Comparison of ENCODE assay signal across 1 cellular context in the genomic region with DNA sequence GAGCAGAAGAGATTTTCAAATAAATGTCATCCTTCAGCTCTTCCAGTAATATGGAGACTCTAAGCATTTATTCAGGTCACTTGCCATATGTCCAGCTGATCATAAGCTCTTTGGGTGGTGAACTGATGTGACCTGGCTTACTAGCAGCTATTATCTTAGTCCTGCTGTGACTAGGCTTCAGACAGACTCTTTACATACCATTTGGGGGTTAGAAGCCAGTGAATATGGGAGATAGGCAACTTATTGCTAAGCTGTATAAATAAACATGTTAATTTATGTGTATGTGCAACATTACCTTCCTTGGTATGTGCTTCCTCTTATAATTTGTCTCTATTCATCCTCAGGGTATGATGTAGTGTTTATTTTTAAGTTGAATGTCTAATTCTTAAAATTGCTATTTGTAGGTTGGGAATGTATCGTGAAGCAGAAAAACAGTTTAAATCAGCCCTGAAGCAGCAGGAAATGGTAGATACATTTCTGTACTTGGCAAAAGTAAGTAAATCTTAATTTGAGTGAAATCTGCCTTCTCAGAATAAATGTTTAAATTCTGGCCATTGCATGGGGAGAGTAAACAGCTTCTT.
TF ChIP-seq lines count a peak whose summit lies in the region.

No MANE protein-coding gene starts in this region.

TF ChIP-seq in HEK293, 187 proteins besides CTCF, POLR2A, EP300 and RAD21 (continued from another document and continues in another):
- TF ChIP-seq, protein P1, sequence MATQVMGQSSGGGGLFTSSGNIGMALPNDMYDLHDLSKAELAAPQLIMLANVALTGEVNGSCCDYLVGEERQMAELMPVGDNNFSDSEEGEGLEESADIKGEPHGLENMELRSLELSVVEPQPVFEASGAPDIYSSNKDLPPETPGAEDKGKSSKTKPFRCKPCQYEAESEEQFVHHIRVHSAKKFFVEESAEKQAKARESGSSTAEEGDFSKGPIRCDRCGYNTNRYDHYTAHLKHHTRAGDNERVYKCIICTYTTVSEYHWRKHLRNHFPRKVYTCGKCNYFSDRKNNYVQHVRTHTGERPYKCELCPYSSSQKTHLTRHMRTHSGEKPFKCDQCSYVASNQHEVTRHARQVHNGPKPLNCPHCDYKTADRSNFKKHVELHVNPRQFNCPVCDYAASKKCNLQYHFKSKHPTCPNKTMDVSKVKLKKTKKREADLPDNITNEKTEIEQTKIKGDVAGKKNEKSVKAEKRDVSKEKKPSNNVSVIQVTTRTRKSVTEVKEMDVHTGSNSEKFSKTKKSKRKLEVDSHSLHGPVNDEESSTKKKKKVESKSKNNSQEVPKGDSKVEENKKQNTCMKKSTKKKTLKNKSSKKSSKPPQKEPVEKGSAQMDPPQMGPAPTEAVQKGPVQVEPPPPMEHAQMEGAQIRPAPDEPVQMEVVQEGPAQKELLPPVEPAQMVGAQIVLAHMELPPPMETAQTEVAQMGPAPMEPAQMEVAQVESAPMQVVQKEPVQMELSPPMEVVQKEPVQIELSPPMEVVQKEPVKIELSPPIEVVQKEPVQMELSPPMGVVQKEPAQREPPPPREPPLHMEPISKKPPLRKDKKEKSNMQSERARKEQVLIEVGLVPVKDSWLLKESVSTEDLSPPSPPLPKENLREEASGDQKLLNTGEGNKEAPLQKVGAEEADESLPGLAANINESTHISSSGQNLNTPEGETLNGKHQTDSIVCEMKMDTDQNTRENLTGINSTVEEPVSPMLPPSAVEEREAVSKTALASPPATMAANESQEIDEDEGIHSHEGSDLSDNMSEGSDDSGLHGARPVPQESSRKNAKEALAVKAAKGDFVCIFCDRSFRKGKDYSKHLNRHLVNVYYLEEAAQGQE (tag by site-specific recombination; IDR thresholded peaks at IDR 0.05): no peak
- TF ChIP-seq ZNF2 (tag by site-specific recombination; IDR thresholded peaks at IDR 0.05) (no peak), ZNF184 (tag by site-specific recombination; IDR thresholded peaks at IDR 0.05) (no peak), ZNF530 (tag by site-specific recombination; IDR thresholded peaks at IDR 0.05; ENCODE audit: low read depth) (no peak), ZFP69B (tag by site-specific recombination; IDR thresholded peaks at IDR 0.05) (no peak), BCL11A (tag by site-specific recombination; IDR thresholded peaks at IDR 0.05; ENCODE audit: low read depth) (no peak), MZF1 (tag by site-specific recombination; IDR thresholded peaks at IDR 0.05; ENCODE audit: borderline replicate concordance) (no peak), ZNF175 (tag by site-specific recombination; IDR thresholded peaks at IDR 0.05) (no peak), ZNF585B (tag by site-specific recombination; IDR thresholded peaks at IDR 0.05) (no peak), ZNF133 (tag by site-specific recombination; IDR thresholded peaks at IDR 0.05) (no peak), ZNF624 (tag by site-specific recombination; IDR thresholded peaks at IDR 0.05) (no peak), SCRT2 (tag by site-specific recombination; IDR thresholded peaks at IDR 0.05) (no peak), ZNF426 (tag by site-specific recombination; IDR thresholded peaks at IDR 0.05) (no peak), ZNF664 (tag by site-specific recombination; IDR thresholded peaks at IDR 0.05) (no peak), ZNF473 (tag by site-specific recombination; IDR thresholded peaks at IDR 0.05) (no peak), EGR2 (tag by site-specific recombination; IDR thresholded peaks at IDR 0.05; ENCODE audit: low read depth) (no peak), ZNF555 (tag by site-specific recombination; conservative IDR thresholded peaks at IDR 0.05) (no peak), ZNF138 (tag by site-specific recombination; IDR thresholded peaks at IDR 0.05; ENCODE audit: borderline replicate concordance) (no peak), ZIC2 (tag by site-specific recombination; IDR thresholded peaks at IDR 0.05) (peak; percentile 58), ZNF48 (tag by site-specific recombination; IDR thresholded peaks at IDR 0.05) (no peak), ZEB2 (tag by site-specific recombination; IDR thresholded peaks at IDR 0.05) (no peak), SETDB1 (IDR thresholded peaks at IDR 0.05; ENCODE audit: insufficient read length, low read length) (no peak), ZNF23 (tag by site-specific recombination; IDR thresholded peaks at IDR 0.05; ENCODE audit: borderline replicate concordance) (no peak), ZNF785 (tag by site-specific recombination; IDR thresholded peaks at IDR 0.05) (no peak), ZNF776 (tag by site-specific recombination; IDR thresholded peaks at IDR 0.05; ENCODE audit: borderline replicate concordance) (no peak), OSR2 (tag by site-specific recombination; IDR thresholded peaks at IDR 0.05) (peak; percentile 29; the same call in 1 of the 2 replicates), ZNF621 (tag by site-specific recombination; IDR thresholded peaks at IDR 0.05) (no peak), ZNF792 (tag by site-specific recombination; IDR thresholded peaks at IDR 0.05) (no peak), ZNF214 (tag by site-specific recombination; IDR thresholded peaks at IDR 0.05; ENCODE audit: borderline replicate concordance) (no peak), ZSCAN30 (tag by site-specific recombination; IDR thresholded peaks at IDR 0.05) (0 out of 2 replicates have a peak, but pooled peaks have one; percentile 19), ZNF549 (tag by site-specific recombination; IDR thresholded peaks at IDR 0.05) (no peak), ZNF335 (tag by site-specific recombination; conservative IDR thresholded peaks at IDR 0.05) (no peak), ZBTB20 (tag by site-specific recombination; IDR thresholded peaks at IDR 0.05) (no peak)
- TF ChIP-seq, protein P2, sequence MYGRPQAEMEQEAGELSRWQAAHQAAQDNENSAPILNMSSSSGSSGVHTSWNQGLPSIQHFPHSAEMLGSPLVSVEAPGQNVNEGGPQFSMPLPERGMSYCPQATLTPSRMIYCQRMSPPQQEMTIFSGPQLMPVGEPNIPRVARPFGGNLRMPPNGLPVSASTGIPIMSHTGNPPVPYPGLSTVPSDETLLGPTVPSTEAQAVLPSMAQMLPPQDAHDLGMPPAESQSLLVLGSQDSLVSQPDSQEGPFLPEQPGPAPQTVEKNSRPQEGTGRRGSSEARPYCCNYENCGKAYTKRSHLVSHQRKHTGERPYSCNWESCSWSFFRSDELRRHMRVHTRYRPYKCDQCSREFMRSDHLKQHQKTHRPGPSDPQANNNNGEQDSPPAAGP (tag by site-specific recombination; IDR thresholded peaks at IDR 0.05): no peak
- TF ChIP-seq, protein P3, sequence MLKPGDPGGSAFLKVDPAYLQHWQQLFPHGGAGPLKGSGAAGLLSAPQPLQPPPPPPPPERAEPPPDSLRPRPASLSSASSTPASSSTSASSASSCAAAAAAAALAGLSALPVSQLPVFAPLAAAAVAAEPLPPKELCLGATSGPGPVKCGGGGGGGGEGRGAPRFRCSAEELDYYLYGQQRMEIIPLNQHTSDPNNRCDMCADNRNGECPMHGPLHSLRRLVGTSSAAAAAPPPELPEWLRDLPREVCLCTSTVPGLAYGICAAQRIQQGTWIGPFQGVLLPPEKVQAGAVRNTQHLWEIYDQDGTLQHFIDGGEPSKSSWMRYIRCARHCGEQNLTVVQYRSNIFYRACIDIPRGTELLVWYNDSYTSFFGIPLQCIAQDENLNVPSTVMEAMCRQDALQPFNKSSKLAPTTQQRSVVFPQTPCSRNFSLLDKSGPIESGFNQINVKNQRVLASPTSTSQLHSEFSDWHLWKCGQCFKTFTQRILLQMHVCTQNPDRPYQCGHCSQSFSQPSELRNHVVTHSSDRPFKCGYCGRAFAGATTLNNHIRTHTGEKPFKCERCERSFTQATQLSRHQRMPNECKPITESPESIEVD (tag by site-specific recombination; IDR thresholded peaks at IDR 0.05): peak; percentile 40; the same call in 1 of the 2 replicates
- TF ChIP-seq, protein P4, sequence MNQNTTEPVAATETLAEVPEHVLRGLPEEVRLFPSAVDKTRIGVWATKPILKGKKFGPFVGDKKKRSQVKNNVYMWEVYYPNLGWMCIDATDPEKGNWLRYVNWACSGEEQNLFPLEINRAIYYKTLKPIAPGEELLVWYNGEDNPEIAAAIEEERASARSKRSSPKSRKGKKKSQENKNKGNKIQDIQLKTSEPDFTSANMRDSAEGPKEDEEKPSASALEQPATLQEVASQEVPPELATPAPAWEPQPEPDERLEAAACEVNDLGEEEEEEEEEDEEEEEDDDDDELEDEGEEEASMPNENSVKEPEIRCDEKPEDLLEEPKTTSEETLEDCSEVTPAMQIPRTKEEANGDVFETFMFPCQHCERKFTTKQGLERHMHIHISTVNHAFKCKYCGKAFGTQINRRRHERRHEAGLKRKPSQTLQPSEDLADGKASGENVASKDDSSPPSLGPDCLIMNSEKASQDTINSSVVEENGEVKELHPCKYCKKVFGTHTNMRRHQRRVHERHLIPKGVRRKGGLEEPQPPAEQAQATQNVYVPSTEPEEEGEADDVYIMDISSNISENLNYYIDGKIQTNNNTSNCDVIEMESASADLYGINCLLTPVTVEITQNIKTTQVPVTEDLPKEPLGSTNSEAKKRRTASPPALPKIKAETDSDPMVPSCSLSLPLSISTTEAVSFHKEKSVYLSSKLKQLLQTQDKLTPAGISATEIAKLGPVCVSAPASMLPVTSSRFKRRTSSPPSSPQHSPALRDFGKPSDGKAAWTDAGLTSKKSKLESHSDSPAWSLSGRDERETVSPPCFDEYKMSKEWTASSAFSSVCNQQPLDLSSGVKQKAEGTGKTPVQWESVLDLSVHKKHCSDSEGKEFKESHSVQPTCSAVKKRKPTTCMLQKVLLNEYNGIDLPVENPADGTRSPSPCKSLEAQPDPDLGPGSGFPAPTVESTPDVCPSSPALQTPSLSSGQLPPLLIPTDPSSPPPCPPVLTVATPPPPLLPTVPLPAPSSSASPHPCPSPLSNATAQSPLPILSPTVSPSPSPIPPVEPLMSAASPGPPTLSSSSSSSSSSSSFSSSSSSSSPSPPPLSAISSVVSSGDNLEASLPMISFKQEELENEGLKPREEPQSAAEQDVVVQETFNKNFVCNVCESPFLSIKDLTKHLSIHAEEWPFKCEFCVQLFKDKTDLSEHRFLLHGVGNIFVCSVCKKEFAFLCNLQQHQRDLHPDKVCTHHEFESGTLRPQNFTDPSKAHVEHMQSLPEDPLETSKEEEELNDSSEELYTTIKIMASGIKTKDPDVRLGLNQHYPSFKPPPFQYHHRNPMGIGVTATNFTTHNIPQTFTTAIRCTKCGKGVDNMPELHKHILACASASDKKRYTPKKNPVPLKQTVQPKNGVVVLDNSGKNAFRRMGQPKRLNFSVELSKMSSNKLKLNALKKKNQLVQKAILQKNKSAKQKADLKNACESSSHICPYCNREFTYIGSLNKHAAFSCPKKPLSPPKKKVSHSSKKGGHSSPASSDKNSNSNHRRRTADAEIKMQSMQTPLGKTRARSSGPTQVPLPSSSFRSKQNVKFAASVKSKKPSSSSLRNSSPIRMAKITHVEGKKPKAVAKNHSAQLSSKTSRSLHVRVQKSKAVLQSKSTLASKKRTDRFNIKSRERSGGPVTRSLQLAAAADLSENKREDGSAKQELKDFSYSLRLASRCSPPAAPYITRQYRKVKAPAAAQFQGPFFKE (tag by site-specific recombination; IDR thresholded peaks at IDR 0.05; ENCODE audit: borderline replicate concordance): no peak
- TF ChIP-seq, protein P5, sequence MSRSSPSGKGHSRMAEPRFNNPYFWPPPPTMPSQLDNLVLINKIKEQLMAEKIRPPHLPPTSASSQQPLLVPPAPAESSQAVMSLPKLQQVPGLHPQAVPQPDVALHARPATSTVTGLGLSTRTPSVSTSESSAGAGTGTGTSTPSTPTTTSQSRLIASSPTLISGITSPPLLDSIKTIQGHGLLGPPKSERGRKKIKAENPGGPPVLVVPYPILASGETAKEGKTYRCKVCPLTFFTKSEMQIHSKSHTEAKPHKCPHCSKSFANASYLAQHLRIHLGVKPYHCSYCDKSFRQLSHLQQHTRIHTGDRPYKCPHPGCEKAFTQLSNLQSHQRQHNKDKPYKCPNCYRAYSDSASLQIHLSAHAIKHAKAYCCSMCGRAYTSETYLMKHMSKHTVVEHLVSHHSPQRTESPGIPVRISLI (tag by site-specific recombination; IDR thresholded peaks at IDR 0.05): no peak
- TF ChIP-seq, protein P6, sequence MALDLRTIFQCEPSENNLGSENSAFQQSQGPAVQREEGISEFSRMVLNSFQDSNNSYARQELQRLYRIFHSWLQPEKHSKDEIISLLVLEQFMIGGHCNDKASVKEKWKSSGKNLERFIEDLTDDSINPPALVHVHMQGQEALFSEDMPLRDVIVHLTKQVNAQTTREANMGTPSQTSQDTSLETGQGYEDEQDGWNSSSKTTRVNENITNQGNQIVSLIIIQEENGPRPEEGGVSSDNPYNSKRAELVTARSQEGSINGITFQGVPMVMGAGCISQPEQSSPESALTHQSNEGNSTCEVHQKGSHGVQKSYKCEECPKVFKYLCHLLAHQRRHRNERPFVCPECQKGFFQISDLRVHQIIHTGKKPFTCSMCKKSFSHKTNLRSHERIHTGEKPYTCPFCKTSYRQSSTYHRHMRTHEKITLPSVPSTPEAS (tag by site-specific recombination; IDR thresholded peaks at IDR 0.05): no peak
- TF ChIP-seq, protein P7, sequence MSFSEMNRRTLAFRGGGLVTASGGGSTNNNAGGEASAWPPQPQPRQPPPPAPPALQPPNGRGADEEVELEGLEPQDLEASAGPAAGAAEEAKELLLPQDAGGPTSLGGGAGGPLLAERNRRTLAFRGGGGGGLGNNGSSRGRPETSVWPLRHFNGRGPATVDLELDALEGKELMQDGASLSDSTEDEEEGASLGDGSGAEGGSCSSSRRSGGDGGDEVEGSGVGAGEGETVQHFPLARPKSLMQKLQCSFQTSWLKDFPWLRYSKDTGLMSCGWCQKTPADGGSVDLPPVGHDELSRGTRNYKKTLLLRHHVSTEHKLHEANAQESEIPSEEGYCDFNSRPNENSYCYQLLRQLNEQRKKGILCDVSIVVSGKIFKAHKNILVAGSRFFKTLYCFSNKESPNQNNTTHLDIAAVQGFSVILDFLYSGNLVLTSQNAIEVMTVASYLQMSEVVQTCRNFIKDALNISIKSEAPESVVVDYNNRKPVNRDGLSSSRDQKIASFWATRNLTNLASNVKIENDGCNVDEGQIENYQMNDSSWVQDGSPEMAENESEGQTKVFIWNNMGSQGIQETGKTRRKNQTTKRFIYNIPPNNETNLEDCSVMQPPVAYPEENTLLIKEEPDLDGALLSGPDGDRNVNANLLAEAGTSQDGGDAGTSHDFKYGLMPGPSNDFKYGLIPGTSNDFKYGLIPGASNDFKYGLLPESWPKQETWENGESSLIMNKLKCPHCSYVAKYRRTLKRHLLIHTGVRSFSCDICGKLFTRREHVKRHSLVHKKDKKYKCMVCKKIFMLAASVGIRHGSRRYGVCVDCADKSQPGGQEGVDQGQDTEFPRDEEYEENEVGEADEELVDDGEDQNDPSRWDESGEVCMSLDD (tag by site-specific recombination; IDR thresholded peaks at IDR 0.05): no peak
- TF ChIP-seq, protein P8, sequence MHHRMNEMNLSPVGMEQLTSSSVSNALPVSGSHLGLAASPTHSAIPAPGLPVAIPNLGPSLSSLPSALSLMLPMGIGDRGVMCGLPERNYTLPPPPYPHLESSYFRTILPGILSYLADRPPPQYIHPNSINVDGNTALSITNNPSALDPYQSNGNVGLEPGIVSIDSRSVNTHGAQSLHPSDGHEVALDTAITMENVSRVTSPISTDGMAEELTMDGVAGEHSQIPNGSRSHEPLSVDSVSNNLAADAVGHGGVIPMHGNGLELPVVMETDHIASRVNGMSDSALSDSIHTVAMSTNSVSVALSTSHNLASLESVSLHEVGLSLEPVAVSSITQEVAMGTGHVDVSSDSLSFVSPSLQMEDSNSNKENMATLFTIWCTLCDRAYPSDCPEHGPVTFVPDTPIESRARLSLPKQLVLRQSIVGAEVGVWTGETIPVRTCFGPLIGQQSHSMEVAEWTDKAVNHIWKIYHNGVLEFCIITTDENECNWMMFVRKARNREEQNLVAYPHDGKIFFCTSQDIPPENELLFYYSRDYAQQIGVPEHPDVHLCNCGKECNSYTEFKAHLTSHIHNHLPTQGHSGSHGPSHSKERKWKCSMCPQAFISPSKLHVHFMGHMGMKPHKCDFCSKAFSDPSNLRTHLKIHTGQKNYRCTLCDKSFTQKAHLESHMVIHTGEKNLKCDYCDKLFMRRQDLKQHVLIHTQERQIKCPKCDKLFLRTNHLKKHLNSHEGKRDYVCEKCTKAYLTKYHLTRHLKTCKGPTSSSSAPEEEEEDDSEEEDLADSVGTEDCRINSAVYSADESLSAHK (tag by site-specific recombination; IDR thresholded peaks at IDR 0.05): no peak
